16 cellular contexts compared by ENCODE assay signal in the genomic region with DNA sequence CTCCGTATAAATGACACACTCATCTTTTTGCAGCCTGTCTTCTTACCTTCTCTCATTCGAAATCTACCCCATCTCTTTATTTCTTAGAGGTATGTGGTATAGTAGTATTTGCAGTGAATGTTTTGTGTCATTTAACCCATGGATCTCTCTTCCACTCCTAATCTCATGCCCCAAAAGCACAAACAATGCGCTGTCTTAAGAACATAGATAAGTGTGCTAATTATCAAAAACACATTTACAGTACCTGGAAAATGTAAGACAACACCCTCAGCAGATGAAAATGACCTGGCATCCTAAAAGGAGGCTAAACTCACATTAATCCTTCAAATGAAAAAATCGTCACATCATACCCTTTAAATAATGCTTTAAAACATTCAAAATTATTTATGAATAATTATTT. TPM values are rescaled to one million over a fixed set of nuclear protein-coding genes. Genes with fewer than 3 reads are reported as not detected.
DNase-seq lines count a peak whose midpoint lies in the region; ATAC-seq and TF ChIP-seq lines count a peak whose summit lies in the region.
"Had no signal": no experiment of that assay in that cellular context is flagged by ENCODE, and none has a peak within 500 bp of the region (broad histone marks: within the 10 kb centered on the region; RNA-seq: fewer than 3 reads in every experiment).

No MANE protein-coding gene starts in this region.

- no peak for TF ChIP-seq POLR2A in testis (IDR thresholded peaks at IDR 0.05)

- WGBS in testis, 2 donors: 58 to 61% methylated on average over 4 of the region's 4 CpGs

- H3K4me3 Mint-ChIP-seq in activated CD8-positive, alpha-beta T cell treated with anti-CD3 and anti-CD28 coated beads for 36 hours: no peak overlapping the region
- no peak overlapping the region for H3K4me3 Mint-ChIP-seq in activated CD8-positive, alpha-beta T cell treated with anti-CD3 and anti-CD28 coated beads, Interleukin-2, amount 10 ng/mL, durations not matched to agents 7 days and 5 days
- peak overlapping the region; percentile 38 to 85 (median 62) for H3K4me3 Mint-ChIP-seq in CD4-positive, CD25-positive, alpha-beta regulatory T cell
- H3K4me3 Mint-ChIP-seq in T-cell: peak overlapping the region; percentile 10 to 55 (median 43)
- H3K4me3 Mint-ChIP-seq in effector memory CD8-positive, alpha-beta T cell: peak overlapping the region; percentile 4 to 60

- H3K27ac ChIP-seq in CD4-positive, CD25-positive, alpha-beta regulatory T cell (ENCODE audit: insufficient read depth, low read length, poor library complexity, severe bottlenecking): peak overlapping the region; percentile 1
- no peak overlapping the region for H3K27ac ChIP-seq in testis
- H3K27ac ChIP-seq: C4-2B, GM23248 had no signal

- H3K9me3 ChIP-seq in CD4-positive, CD25-positive, alpha-beta regulatory T cell (ENCODE audit: control insufficient read depth in 2 of 2, low read length in 2 of 2): no peaks in the 10 kb centered on the region
- no peaks in the 10 kb centered on the region for H3K9me3 ChIP-seq in testis

- in situ Hi-C loops in GM13976 (cut with MboI; ENCODE audit: low sequenced_read_pairs, unreplicated experiment): loop anchor here (25.0 kb wide), 1 partner anchor 516 kb away; no protein-coding TSS in a partner anchor

- H3K4me3 ChIP-seq in CD4-positive, CD25-positive, alpha-beta regulatory T cell (ENCODE audit: low read depth, low read length): peak overlapping the region; percentile 100
- H3K4me3 ChIP-seq in testis: no peak overlapping the region
- H3K4me3 ChIP-seq: GM23248 had no signal

- no peak for DNase-seq in activated CD8-positive, alpha-beta T cell treated with anti-CD3 and anti-CD28 coated beads for 36 hours
- no peak for DNase-seq in activated CD8-positive, alpha-beta T cell treated with anti-CD3 and anti-CD28 coated beads, Interleukin-2, amount 10 ng/mL, durations not matched to agents 7 days and 5 days
- DNase-seq in CD4-positive, CD25-positive, alpha-beta regulatory T cell: no peak
- DNase-seq in T-cell (no peak), islet precursor cell (no peak), GM13976 (ENCODE audit: low spot score) (no peak), testis (no peak)
- DNase-seq in effector memory CD8-positive, alpha-beta T cell: no peak
- DNase-seq: DMS79, GM23248, NCI-H146, NCI-H2081 treated with DMSO at 0.1 percent for 48 hours, NCI-H69, PC-3 had no signal

- no peak for ATAC-seq in activated CD8-positive, alpha-beta T cell treated with anti-CD3 and anti-CD28 coated beads for 36 hours
- ATAC-seq in activated CD8-positive, alpha-beta T cell treated with anti-CD3 and anti-CD28 coated beads, Interleukin-2, amount 10 ng/mL, durations not matched to agents 7 days and 5 days: no peak
- ATAC-seq in CD4-positive, CD25-positive, alpha-beta regulatory T cell (ENCODE audit: low read depth in 2 of 2): no peak
- ATAC-seq in T-cell (replicated peaks in 1 of 4): no peak
- ATAC-seq in effector memory CD8-positive, alpha-beta T cell (replicated peaks): no peak
- ATAC-seq: HCT116, PC-3 had no signal

- H3K27me3 Mint-ChIP-seq in activated CD8-positive, alpha-beta T cell treated with anti-CD3 and anti-CD28 coated beads for 36 hours: no peaks in the 10 kb centered on the region
- no peaks in the 10 kb centered on the region for H3K27me3 Mint-ChIP-seq in activated CD8-positive, alpha-beta T cell treated with anti-CD3 and anti-CD28 coated beads, Interleukin-2, amount 10 ng/mL, durations not matched to agents 7 days and 5 days (ENCODE audit: low read depth)
- no peaks in the 10 kb centered on the region for H3K27me3 Mint-ChIP-seq in CD4-positive, CD25-positive, alpha-beta regulatory T cell
- no peaks in the 10 kb centered on the region for H3K27me3 Mint-ChIP-seq in T-cell
- no peaks in the 10 kb centered on the region for H3K27me3 Mint-ChIP-seq in effector memory CD8-positive, alpha-beta T cell

- H3K36me3 ChIP-seq in CD4-positive, CD25-positive, alpha-beta regulatory T cell (ENCODE audit: control insufficient read depth, insufficient read depth, low read length): peaks cover 10% of the 10 kb centered on the region
- H3K36me3 ChIP-seq in testis (ENCODE audit: low read depth, missing control alignments): peaks cover under 1% of the 10 kb centered on the region

- intact Hi-C loops in activated CD8-positive, alpha-beta T cell treated with anti-CD3 and anti-CD28 coated beads for 36 hours (cut with micrococcal nuclease): no loop called here
- intact Hi-C loops in testis (cut with DNase I; ENCODE audit: low total_unique reads): no loop called here

- H3K4me1 Mint-ChIP-seq in activated CD8-positive, alpha-beta T cell treated with anti-CD3 and anti-CD28 coated beads for 36 hours (ENCODE audit: low read depth): peaks cover 85% of the 10 kb centered on the region
- H3K4me1 Mint-ChIP-seq in activated CD8-positive, alpha-beta T cell treated with anti-CD3 and anti-CD28 coated beads, Interleukin-2, amount 10 ng/mL, durations not matched to agents 7 days and 5 days (ENCODE audit: low read depth): peaks cover 81% of the 10 kb centered on the region
- peaks cover 66 to 94% (median 82%) of the 10 kb centered on the region in 4 donors for H3K4me1 Mint-ChIP-seq in CD4-positive, CD25-positive, alpha-beta regulatory T cell
- H3K4me1 Mint-ChIP-seq in T-cell: peaks cover 89 to 96% (median 95%) of the 10 kb centered on the region in 3 donors
- H3K4me1 Mint-ChIP-seq in effector memory CD8-positive, alpha-beta T cell (ENCODE audit: low read depth in 2 of 2): peaks cover 45 to 81% of the 10 kb centered on the region in 2 donors

- peak overlapping the region; percentile 25 for H3K27ac Mint-ChIP-seq in activated CD8-positive, alpha-beta T cell treated with anti-CD3 and anti-CD28 coated beads for 36 hours
- no peak overlapping the region for H3K27ac Mint-ChIP-seq in activated CD8-positive, alpha-beta T cell treated with anti-CD3 and anti-CD28 coated beads, Interleukin-2, amount 10 ng/mL, durations not matched to agents 7 days and 5 days
- peak overlapping the region in 1 of 3 donors; percentile 10 for H3K27ac Mint-ChIP-seq in CD4-positive, CD25-positive, alpha-beta regulatory T cell
- H3K27ac Mint-ChIP-seq in T-cell: peak overlapping the region in 1 of 2 donors; percentile 14
- H3K27ac Mint-ChIP-seq in effector memory CD8-positive, alpha-beta T cell: no peak overlapping the region

- no peaks in the 10 kb centered on the region for H3K27me3 ChIP-seq in CD4-positive, CD25-positive, alpha-beta regulatory T cell (ENCODE audit: control insufficient read depth, insufficient read depth, low read length)
- H3K27me3 ChIP-seq in testis: no peaks in the 10 kb centered on the region

- peaks cover 35% of the 10 kb centered on the region for H3K36me3 Mint-ChIP-seq in activated CD8-positive, alpha-beta T cell treated with anti-CD3 and anti-CD28 coated beads for 36 hours (ENCODE audit: low read depth)
- H3K36me3 Mint-ChIP-seq in activated CD8-positive, alpha-beta T cell treated with anti-CD3 and anti-CD28 coated beads, Interleukin-2, amount 10 ng/mL, durations not matched to agents 7 days and 5 days (ENCODE audit: low read depth): peaks cover 49% of the 10 kb centered on the region
- peaks cover 11% of the 10 kb centered on the region for H3K36me3 Mint-ChIP-seq in CD4-positive, CD25-positive, alpha-beta regulatory T cell
- H3K36me3 Mint-ChIP-seq in T-cell: peaks cover 12% of the 10 kb centered on the region
- H3K36me3 Mint-ChIP-seq in effector memory CD8-positive, alpha-beta T cell (ENCODE audit: insufficient read depth): peaks cover 3% of the 10 kb centered on the region

- TF ChIP-seq CTCF in activated CD8-positive, alpha-beta T cell treated with anti-CD3 and anti-CD28 coated beads for 36 hours (IDR thresholded peaks at IDR 0.05): no peak
- TF ChIP-seq CTCF in GM13976 (IDR thresholded peaks at IDR 0.05; ENCODE audit: borderline replicate concordance, control extremely low read depth, extremely low read depth, insufficient read depth, missing control alignments) (no peak), testis (IDR thresholded peaks at IDR 0.05) (no peak)

- CTCF ChIA-PET in activated CD8-positive, alpha-beta T cell treated with anti-CD3 and anti-CD28 coated beads for 36 hours (lab: Charles Lee): no interaction called here
- CTCF ChIA-PET in activated CD8-positive, alpha-beta T cell treated with anti-CD3 and anti-CD28 coated beads, Interleukin-2, amount 10 ng/mL, durations not matched to agents 7 days and 5 days (lab: Charles Lee): no interaction called here
- CTCF ChIA-PET in T-cell (lab: Charles Lee): no interaction called here

- peaks cover 87% of the 10 kb centered on the region for H3K4me1 ChIP-seq in CD4-positive, CD25-positive, alpha-beta regulatory T cell (ENCODE audit: control insufficient read depth, insufficient read depth, low read length, poor library complexity, severe bottlenecking)
- peaks cover 23% of the 10 kb centered on the region for H3K4me1 ChIP-seq in testis

- H3K9me3 Mint-ChIP-seq in activated CD8-positive, alpha-beta T cell treated with anti-CD3 and anti-CD28 coated beads for 36 hours: no peaks in the 10 kb centered on the region
- H3K9me3 Mint-ChIP-seq in activated CD8-positive, alpha-beta T cell treated with anti-CD3 and anti-CD28 coated beads, Interleukin-2, amount 10 ng/mL, durations not matched to agents 7 days and 5 days (ENCODE audit: insufficient read depth): no peaks in the 10 kb centered on the region
- H3K9me3 Mint-ChIP-seq in CD4-positive, CD25-positive, alpha-beta regulatory T cell: no peaks in the 10 kb centered on the region
- no peaks in the 10 kb centered on the region for H3K9me3 Mint-ChIP-seq in T-cell
- no peaks in the 10 kb centered on the region for H3K9me3 Mint-ChIP-seq in effector memory CD8-positive, alpha-beta T cell

- POLR2A ChIA-PET in activated CD8-positive, alpha-beta T cell treated with anti-CD3 and anti-CD28 coated beads for 36 hours (lab: Charles Lee): no interaction called here
- POLR2A ChIA-PET in activated CD8-positive, alpha-beta T cell treated with anti-CD3 and anti-CD28 coated beads, Interleukin-2, amount 10 ng/mL, durations not matched to agents 7 days and 5 days (lab: Charles Lee): no interaction called here
- POLR2A ChIA-PET in T-cell (lab: Charles Lee): no interaction called here

RNA-seq across cellular contexts. Expression of gene USP15, which starts 10.7 kb away (rescaled TPM):
- total RNA-seq in activated CD8-positive, alpha-beta T cell treated with anti-CD3 and anti-CD28 coated beads for 36 hours: 100 to 1,000 TPM; 112 to 118 TPM
- total RNA-seq in activated CD8-positive, alpha-beta T cell treated with anti-CD3 and anti-CD28 coated beads, Interleukin-2, amount 10 ng/mL, durations not matched to agents 7 days and 5 days: 100 to 1,000 TPM; 159 to 160 TPM
- 417 TPM for total RNA-seq in CD4-positive, CD25-positive, alpha-beta regulatory T cell
- polyA plus RNA-seq in CD4-positive, CD25-positive, alpha-beta regulatory T cell: 100 to 1,000 TPM; 183 to 214 (median 201) TPM
- total RNA-seq in T-cell: 100 to 1,000 TPM; 137 to 256 (median 138) TPM
- total RNA-seq in testis: 100 to 1,000 TPM; 128 to 146 TPM
- 66.1 TPM for polyA plus RNA-seq in testis (ENCODE audit: insufficient read depth, low read depth, low replicate concordance)

Comparison
In these comparisons a context has a peak if more than half of its experiments do, and no peak if none do; other contexts are left out.
1. H3K4me3 Mint-ChIP-seq: peak in CD4-positive, CD25-positive, alpha-beta regulatory T cell (4 of 4), T-cell (3 of 3) and effector memory CD8-positive, alpha-beta T cell (2 of 2); none in activated CD8-positive, alpha-beta T cell treated with anti-CD3 and anti-CD28 coated beads for 36 hours (single experiment) and activated CD8-positive, alpha-beta T cell treated with anti-CD3 and anti-CD28 coated beads, Interleukin-2, amount 10 ng/mL, durations not matched to agents 7 days and 5 days (single experiment).